Comparison of ENCODE assay signal across 26 cellular contexts in genomic region chr4:4913628-4914027, GRCh38. TPM values are rescaled to one million over a fixed set of nuclear protein-coding genes. Genes with fewer than 3 reads are reported as not detected.
"Had no signal": no experiment of that assay in that cellular context is flagged by ENCODE, and none has a peak within 500 bp of the region (broad histone marks: within the 10 kb centered on the region; RNA-seq: fewer than 3 reads in every experiment).

No MANE protein-coding gene starts in this region.

- H3K27ac Mint-ChIP-seq: activated CD8-positive, alpha-beta memory T cell treated with anti-CD3 and anti-CD28 coated beads, Interleukin-2, amount 10 ng/mL, durations not matched to agents 7 days and 5 days; activated naive CD4-positive, alpha-beta T cell treated with anti-CD3 and anti-CD28 coated beads, Interleukin-2, amount 50 U/mL, for 24 hours; activated T-cell treated with anti-CD3 and anti-CD28 coated beads, Interleukin-2, amount 50 U/mL, for 24 hours; activated T-helper 1 cell treated with anti-CD3 and anti-CD28 coated beads, Interleukin-12 subunit alpha, Interleukin-12 subunit beta, Interleukin-2, Interleukin-4 antibody, amounts not matched to agents 30 ng/mL and 10 ng/mL and 1 ng/mL, durations not matched to agents 14 hours and 24 hours and 36 hours; T-helper 17 cell; WTC11 had no signal

- H3K27ac ChIP-seq: brain microvascular endothelial cell, Peyer's patch, RWPE1 had no signal

- H3K27me3 Mint-ChIP-seq: activated CD8-positive, alpha-beta memory T cell treated with anti-CD3 and anti-CD28 coated beads, Interleukin-2, amount 10 ng/mL, durations not matched to agents 7 days and 5 days had no signal

- H3K4me1 Mint-ChIP-seq: activated CD8-positive, alpha-beta memory T cell treated with anti-CD3 and anti-CD28 coated beads, Interleukin-2, amount 10 ng/mL, durations not matched to agents 7 days and 5 days; activated naive CD4-positive, alpha-beta T cell treated with anti-CD3 and anti-CD28 coated beads, Interleukin-2, amount 50 U/mL, for 24 hours; T-helper 17 cell; WTC11 had no signal

- DNase-seq: activated CD4-positive, alpha-beta T cell treated with anti-CD3 and anti-CD28 coated beads for 48 hours; activated CD4-positive, alpha-beta T cell treated with anti-CD3 and anti-CD28 coated beads, Interleukin-2, amount 50 U/mL, for 4 hours; activated CD4-positive, CD25-positive, alpha-beta regulatory T cell treated with anti-CD3 and anti-CD28 coated beads, Interleukin-2, amount 50 U/mL, for 72 hours; activated CD8-positive, alpha-beta memory T cell treated with anti-CD3 and anti-CD28 coated beads, Interleukin-2, amount 10 ng/mL, durations not matched to agents 7 days and 5 days; activated effector memory CD4-positive, alpha-beta T cell treated with Interleukin-2 at 50 U/mL for 16 hours; activated naive CD4-positive, alpha-beta T cell; activated T-cell treated with anti-CD3 and anti-CD28 coated beads, Interleukin-2, amount 50 U/mL, for 24 hours; amniotic stem cell; caudate nucleus; Karpas-422; NCI-H1048; NCI-H146; NCI-H187 treated with DMSO at 0.1 percent for 48 hours; NCI-H2081 treated with DMSO at 0.1 percent for 48 hours; NCI-H446; NCI-H524; Peyer's patch; SIG-M5; T-helper 17 cell; T-helper 9 cell had no signal

- H3K4me3 ChIP-seq: K562, Peyer's patch had no signal

- H3K36me3 ChIP-seq: brain microvascular endothelial cell, Peyer's patch had no signal

- H3K4me1 ChIP-seq: Peyer's patch had no signal

- H3K9me3 ChIP-seq: Peyer's patch had no signal

- H3K27me3 ChIP-seq: brain microvascular endothelial cell, Peyer's patch had no signal

- H3K4me3 Mint-ChIP-seq: activated CD8-positive, alpha-beta memory T cell treated with anti-CD3 and anti-CD28 coated beads, Interleukin-2, amount 10 ng/mL, durations not matched to agents 7 days and 5 days; activated naive CD4-positive, alpha-beta T cell treated with anti-CD3 and anti-CD28 coated beads, Interleukin-2, amount 50 U/mL, for 24 hours; activated T-cell treated with anti-CD3 and anti-CD28 coated beads, Interleukin-2, amount 50 U/mL, for 24 hours; activated T-helper 1 cell treated with anti-CD3 and anti-CD28 coated beads, Interleukin-12 subunit alpha, Interleukin-12 subunit beta, Interleukin-2, Interleukin-4 antibody, amounts not matched to agents 30 ng/mL and 10 ng/mL and 1 ng/mL, durations not matched to agents 14 hours and 24 hours and 36 hours; T-helper 17 cell; WTC11 had no signal

- H3K9me3 Mint-ChIP-seq: activated naive CD4-positive, alpha-beta T cell treated with anti-CD3 and anti-CD28 coated beads, Interleukin-2, amount 50 U/mL, for 24 hours; activated T-cell treated with anti-CD3 and anti-CD28 coated beads, Interleukin-2, amount 50 U/mL, for 24 hours had no signal

- H3K36me3 Mint-ChIP-seq: activated CD8-positive, alpha-beta memory T cell treated with anti-CD3 and anti-CD28 coated beads, Interleukin-2, amount 10 ng/mL, durations not matched to agents 7 days and 5 days; activated naive CD4-positive, alpha-beta T cell treated with anti-CD3 and anti-CD28 coated beads, Interleukin-2, amount 50 U/mL, for 24 hours; WTC11 had no signal

- ATAC-seq: activated CD8-positive, alpha-beta memory T cell treated with anti-CD3 and anti-CD28 coated beads, Interleukin-2, amount 10 ng/mL, durations not matched to agents 7 days and 5 days; K562; T-helper 17 cell; WTC11 had no signal

RNA-seq across cellular contexts. Expression of gene MSX1, which starts 54.2 kb away (rescaled TPM):
- total RNA-seq: activated T-helper 1 cell treated with anti-CD3 and anti-CD28 coated beads, Interleukin-12 subunit alpha, Interleukin-12 subunit beta, Interleukin-2, Interleukin-4 antibody, amounts not matched to agents 30 ng/mL and 10 ng/mL and 1 ng/mL, durations not matched to agents 14 hours and 24 hours and 36 hours; Peyer's patch; T-helper 17 cell had no signal
